Comparison of ENCODE assay signal across 2 cellular contexts in the genomic region with DNA sequence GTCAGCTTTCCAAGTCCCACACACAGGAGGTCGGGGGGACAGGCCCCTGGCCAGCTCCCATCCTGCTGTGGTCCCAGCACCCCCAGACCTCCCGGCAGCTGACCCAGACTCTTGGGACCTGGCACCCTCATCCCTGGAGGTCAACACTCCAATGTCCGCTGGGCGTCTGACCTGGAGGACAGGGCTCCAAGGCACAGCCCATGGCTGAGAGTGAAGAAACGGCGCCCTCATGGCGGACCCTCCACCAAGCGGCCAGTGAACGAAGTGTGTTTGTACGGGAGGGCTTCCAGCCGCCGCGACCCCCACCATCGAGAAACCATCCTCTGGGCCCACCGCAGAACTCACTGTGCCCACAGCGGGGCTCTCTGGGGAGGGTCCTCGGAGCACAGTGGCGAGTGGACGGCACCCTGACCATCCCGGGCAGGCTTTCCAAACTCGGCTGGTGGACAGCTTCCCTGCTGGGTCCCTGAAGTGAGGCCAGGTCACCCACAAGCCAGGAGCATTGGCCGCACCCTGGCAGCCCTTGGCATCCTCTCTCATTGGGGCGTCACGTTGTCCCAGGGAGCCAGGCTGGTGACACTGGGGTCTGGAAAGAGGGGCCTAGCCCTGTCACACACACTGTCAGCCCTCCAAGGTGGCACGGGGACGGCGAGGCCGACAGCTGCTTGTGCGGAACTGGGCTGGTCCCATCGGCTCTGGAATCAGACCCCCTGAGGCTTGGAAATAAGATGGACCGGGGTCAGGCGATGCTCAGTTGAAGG.
TF ChIP-seq lines count a peak whose summit lies in the region.

No MANE protein-coding gene starts in this region.

TF ChIP-seq in liver, 16 proteins besides CTCF, POLR2A, EP300 and RAD21 (continued from another document):
- TF ChIP-seq, protein P1, sequence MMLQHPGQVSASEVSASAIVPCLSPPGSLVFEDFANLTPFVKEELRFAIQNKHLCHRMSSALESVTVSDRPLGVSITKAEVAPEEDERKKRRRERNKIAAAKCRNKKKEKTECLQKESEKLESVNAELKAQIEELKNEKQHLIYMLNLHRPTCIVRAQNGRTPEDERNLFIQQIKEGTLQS (IDR thresholded peaks at IDR 0.05): no peak
- TF ChIP-seq, protein P2, sequence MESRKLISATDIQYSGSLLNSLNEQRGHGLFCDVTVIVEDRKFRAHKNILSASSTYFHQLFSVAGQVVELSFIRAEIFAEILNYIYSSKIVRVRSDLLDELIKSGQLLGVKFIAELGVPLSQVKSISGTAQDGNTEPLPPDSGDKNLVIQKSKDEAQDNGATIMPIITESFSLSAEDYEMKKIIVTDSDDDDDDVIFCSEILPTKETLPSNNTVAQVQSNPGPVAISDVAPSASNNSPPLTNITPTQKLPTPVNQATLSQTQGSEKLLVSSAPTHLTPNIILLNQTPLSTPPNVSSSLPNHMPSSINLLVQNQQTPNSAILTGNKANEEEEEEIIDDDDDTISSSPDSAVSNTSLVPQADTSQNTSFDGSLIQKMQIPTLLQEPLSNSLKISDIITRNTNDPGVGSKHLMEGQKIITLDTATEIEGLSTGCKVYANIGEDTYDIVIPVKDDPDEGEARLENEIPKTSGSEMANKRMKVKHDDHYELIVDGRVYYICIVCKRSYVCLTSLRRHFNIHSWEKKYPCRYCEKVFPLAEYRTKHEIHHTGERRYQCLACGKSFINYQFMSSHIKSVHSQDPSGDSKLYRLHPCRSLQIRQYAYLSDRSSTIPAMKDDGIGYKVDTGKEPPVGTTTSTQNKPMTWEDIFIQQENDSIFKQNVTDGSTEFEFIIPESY (IDR thresholded peaks at IDR 0.05): no peak
- TF ChIP-seq YY1 (IDR thresholded peaks at IDR 0.05): no peak

TF ChIP-seq in HepG2, 621 proteins besides CTCF, POLR2A, EP300 and RAD21 (continued from another document):
- TF ChIP-seq, protein P3, sequence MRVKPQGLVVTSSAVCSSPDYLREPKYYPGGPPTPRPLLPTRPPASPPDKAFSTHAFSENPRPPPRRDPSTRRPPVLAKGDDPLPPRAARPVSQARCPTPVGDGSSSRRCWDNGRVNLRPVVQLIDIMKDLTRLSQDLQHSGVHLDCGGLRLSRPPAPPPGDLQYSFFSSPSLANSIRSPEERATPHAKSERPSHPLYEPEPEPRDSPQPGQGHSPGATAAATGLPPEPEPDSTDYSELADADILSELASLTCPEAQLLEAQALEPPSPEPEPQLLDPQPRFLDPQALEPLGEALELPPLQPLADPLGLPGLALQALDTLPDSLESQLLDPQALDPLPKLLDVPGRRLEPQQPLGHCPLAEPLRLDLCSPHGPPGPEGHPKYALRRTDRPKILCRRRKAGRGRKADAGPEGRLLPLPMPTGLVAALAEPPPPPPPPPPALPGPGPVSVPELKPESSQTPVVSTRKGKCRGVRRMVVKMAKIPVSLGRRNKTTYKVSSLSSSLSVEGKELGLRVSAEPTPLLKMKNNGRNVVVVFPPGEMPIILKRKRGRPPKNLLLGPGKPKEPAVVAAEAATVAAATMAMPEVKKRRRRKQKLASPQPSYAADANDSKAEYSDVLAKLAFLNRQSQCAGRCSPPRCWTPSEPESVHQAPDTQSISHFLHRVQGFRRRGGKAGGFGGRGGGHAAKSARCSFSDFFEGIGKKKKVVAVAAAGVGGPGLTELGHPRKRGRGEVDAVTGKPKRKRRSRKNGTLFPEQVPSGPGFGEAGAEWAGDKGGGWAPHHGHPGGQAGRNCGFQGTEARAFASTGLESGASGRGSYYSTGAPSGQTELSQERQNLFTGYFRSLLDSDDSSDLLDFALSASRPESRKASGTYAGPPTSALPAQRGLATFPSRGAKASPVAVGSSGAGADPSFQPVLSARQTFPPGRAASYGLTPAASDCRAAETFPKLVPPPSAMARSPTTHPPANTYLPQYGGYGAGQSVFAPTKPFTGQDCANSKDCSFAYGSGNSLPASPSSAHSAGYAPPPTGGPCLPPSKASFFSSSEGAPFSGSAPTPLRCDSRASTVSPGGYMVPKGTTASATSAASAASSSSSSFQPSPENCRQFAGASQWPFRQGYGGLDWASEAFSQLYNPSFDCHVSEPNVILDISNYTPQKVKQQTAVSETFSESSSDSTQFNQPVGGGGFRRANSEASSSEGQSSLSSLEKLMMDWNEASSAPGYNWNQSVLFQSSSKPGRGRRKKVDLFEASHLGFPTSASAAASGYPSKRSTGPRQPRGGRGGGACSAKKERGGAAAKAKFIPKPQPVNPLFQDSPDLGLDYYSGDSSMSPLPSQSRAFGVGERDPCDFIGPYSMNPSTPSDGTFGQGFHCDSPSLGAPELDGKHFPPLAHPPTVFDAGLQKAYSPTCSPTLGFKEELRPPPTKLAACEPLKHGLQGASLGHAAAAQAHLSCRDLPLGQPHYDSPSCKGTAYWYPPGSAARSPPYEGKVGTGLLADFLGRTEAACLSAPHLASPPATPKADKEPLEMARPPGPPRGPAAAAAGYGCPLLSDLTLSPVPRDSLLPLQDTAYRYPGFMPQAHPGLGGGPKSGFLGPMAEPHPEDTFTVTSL (CRISPR knock-in tag; IDR thresholded peaks at IDR 0.05; ENCODE audit: borderline replicate concordance): no peak
- TF ChIP-seq, protein P4, sequence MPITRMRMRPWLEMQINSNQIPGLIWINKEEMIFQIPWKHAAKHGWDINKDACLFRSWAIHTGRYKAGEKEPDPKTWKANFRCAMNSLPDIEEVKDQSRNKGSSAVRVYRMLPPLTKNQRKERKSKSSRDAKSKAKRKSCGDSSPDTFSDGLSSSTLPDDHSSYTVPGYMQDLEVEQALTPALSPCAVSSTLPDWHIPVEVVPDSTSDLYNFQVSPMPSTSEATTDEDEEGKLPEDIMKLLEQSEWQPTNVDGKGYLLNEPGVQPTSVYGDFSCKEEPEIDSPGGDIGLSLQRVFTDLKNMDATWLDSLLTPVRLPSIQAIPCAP (CRISPR knock-in tag; IDR thresholded peaks at IDR 0.05; ENCODE audit: low read depth): no peak
- TF ChIP-seq FOSL1 (CRISPR knock-in tag; IDR thresholded peaks at IDR 0.05; ENCODE audit: borderline replicate concordance) (no peak), ZNF337 (CRISPR knock-in tag; IDR thresholded peaks at IDR 0.05; ENCODE audit: borderline replicate concordance, low read depth) (no peak), NFE2L1 (CRISPR knock-in tag; IDR thresholded peaks at IDR 0.05; ENCODE audit: borderline replicate concordance) (no peak), IRF2 (CRISPR knock-in tag; IDR thresholded peaks at IDR 0.05) (no peak), MYNN (CRISPR knock-in tag; IDR thresholded peaks at IDR 0.05; ENCODE audit: low read depth) (no peak), RBAK (CRISPR knock-in tag; IDR thresholded peaks at IDR 0.05) (no peak), ZNF296 (CRISPR knock-in tag; conservative IDR thresholded peaks at IDR 0.05) (no peak), ADNP (CRISPR knock-in tag; IDR thresholded peaks at IDR 0.05) (no peak)
